12 cellular contexts compared by ENCODE assay signal in the genomic region with DNA sequence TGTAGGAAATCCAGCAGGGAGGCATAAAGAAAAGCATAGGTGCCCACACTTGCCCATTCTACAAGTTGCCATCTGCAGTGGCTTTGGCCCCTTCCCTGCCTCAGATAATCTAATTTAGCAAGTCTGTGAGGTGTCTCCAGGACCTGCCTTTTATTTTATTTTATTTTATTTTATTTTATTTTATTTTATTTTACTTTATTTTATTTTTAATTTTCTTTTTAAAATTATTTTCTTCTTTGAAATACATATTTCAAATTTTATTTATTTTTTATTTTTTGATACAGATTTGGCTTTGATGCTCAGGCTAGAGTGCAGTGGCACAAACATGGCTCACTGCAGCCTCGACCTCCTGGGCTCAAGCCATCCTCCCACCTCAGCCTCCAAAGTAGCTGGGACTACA. TPM values are rescaled to one million over a fixed set of nuclear protein-coding genes. Genes with fewer than 3 reads are reported as not detected.
"Had no signal": no experiment of that assay in that cellular context is flagged by ENCODE, and none has a peak within 500 bp of the region (broad histone marks: within the 10 kb centered on the region; RNA-seq: fewer than 3 reads in every experiment).

No MANE protein-coding gene starts in this region.

RNA-seq across cellular contexts. Expression of a gene that starts 51.0 kb away (rescaled TPM):
- total RNA-seq: activated naive CD4-positive, alpha-beta T cell treated with anti-CD3 and anti-CD28 coated beads for 36 hours; activated naive CD4-positive, alpha-beta T cell treated with anti-CD3 and anti-CD28 coated beads, Interleukin-2, amount 50 U/mL, for 72 hours; activated naive CD8-positive, alpha-beta T cell treated with anti-CD3 and anti-CD28 coated beads for 36 hours; activated naive CD8-positive, alpha-beta T cell treated with anti-CD3 and anti-CD28 coated beads, Interleukin-2, amount 10 ng/mL, durations not matched to agents 7 days and 5 days; activated T-cell treated with anti-CD3 and anti-CD28 coated beads, Interleukin-2, amount 50 U/mL, for 4 hours; activated T-helper 1 cell treated with anti-CD3 and anti-CD28 coated beads, Interleukin-12 subunit alpha, Interleukin-12 subunit beta, Interleukin-2, Interleukin-4 antibody, amounts not matched to agents 30 ng/mL and 10 ng/mL and 1 ng/mL, durations not matched to agents 14 hours and 24 hours and 36 hours; activated T-helper 17 cell treated with anti-CD3 and anti-CD28 coated beads, Interleukin-2, amount 50 U/mL, for 72 hours; activated T-helper 2 cell treated with anti-CD3 and anti-CD28 coated beads, Interferon-gamma antibody, Interleukin-2, Interleukin-4, amounts not matched to agents 10 μg/mL and 5 μg/mL and 100 μg/mL, durations not matched to agents 14 hours and 24 hours and 36 hours; ascending aorta; astrocyte; bronchial epithelial cell had no signal
- polyA plus RNA-seq: aorta had no signal
